2 cellular contexts compared by ENCODE assay signal in the genomic region with DNA sequence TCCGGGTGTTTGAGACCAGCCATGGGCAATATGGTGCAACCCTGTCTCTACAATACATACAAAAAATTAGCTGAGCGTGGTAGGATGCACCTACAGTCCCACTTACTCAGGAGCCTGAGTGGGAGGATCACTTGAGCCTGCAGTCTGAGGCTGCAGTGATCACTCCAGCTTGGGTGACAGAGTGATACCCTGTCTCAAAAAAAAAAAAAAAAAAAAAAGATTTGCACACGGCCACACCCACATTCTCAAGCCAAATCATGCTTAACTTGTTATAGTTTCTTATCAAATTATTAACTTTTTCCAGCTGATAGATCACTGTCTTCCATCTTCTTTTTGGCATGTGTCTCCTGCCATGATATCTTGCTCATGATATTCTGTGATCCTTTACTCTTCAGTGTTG.
TF ChIP-seq lines count a peak whose summit lies in the region.

No MANE protein-coding gene starts in this region.

TF ChIP-seq in HEK293, 187 proteins besides CTCF, POLR2A, EP300 and RAD21:
- TF ChIP-seq ZNF214 (tag by site-specific recombination; IDR thresholded peaks at IDR 0.05; ENCODE audit: borderline replicate concordance) (no peak), ZNF169 (tag by site-specific recombination; IDR thresholded peaks at IDR 0.05) (no peak), ZXDB (tag by site-specific recombination; IDR thresholded peaks at IDR 0.05) (no peak), ZNF223 (tag by site-specific recombination; IDR thresholded peaks at IDR 0.05) (no peak), KLF9 (tag by site-specific recombination; IDR thresholded peaks at IDR 0.05; ENCODE audit: low read depth) (0 out of 2 replicates have a peak, but pooled peaks have one; percentile 18)
- TF ChIP-seq, protein P1, sequence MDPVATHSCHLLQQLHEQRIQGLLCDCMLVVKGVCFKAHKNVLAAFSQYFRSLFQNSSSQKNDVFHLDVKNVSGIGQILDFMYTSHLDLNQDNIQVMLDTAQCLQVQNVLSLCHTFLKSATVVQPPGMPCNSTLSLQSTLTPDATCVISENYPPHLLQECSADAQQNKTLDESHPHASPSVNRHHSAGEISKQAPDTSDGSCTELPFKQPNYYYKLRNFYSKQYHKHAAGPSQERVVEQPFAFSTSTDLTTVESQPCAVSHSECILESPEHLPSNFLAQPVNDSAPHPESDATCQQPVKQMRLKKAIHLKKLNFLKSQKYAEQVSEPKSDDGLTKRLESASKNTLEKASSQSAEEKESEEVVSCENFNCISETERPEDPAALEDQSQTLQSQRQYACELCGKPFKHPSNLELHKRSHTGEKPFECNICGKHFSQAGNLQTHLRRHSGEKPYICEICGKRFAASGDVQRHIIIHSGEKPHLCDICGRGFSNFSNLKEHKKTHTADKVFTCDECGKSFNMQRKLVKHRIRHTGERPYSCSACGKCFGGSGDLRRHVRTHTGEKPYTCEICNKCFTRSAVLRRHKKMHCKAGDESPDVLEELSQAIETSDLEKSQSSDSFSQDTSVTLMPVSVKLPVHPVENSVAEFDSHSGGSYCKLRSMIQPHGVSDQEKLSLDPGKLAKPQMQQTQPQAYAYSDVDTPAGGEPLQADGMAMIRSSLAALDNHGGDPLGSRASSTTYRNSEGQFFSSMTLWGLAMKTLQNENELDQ (tag by site-specific recombination; IDR thresholded peaks at IDR 0.05; ENCODE audit: low read depth), result no peak
- TF ChIP-seq, protein P2, sequence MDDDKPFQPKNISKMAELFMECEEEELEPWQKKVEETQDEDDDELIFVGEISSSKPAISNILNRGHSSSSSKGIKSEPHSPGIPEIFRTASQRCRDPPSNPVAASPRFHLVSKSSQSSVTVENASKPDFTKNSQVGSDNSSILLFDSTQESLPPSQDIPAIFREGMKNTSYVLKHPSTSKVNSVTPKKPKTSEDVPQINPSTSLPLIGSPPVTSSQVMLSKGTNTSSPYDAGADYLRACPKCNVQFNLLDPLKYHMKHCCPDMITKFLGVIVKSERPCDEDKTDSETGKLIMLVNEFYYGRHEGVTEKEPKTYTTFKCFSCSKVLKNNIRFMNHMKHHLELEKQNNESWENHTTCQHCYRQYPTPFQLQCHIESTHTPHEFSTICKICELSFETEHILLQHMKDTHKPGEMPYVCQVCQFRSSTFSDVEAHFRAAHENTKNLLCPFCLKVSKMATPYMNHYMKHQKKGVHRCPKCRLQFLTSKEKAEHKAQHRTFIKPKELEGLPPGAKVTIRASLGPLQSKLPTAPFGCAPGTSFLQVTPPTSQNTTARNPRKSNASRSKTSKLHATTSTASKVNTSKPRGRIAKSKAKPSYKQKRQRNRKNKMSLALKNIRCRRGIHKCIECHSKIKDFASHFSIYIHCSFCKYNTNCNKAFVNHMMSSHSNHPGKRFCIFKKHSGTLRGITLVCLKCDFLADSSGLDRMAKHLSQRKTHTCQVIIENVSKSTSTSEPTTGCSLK (tag by site-specific recombination; IDR thresholded peaks at IDR 0.05), result no peak
- TF ChIP-seq, protein P3, sequence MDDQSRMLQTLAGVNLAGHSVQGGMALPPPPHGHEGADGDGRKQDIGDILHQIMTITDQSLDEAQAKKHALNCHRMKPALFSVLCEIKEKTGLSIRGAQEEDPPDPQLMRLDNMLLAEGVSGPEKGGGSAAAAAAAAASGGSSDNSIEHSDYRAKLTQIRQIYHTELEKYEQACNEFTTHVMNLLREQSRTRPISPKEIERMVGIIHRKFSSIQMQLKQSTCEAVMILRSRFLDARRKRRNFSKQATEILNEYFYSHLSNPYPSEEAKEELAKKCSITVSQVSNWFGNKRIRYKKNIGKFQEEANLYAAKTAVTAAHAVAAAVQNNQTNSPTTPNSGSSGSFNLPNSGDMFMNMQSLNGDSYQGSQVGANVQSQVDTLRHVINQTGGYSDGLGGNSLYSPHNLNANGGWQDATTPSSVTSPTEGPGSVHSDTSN (CRISPR knock-in tag; IDR thresholded peaks at IDR 0.05), result no peak

TF ChIP-seq in K562, 482 proteins besides CTCF, POLR2A, EP300 and RAD21:
- TF ChIP-seq HDAC8 (tag; IDR thresholded peaks at IDR 0.05), result no peak
- TF ChIP-seq ZNF384 (IDR thresholded peaks at IDR 0.05; ENCODE audit: low read depth, low read length), result peak; percentile 42
- TF ChIP-seq DNMT1 (IDR thresholded peaks at IDR 0.05), result no peak
- no peak for TF ChIP-seq ZNF79 (CRISPR knock-in tag; IDR thresholded peaks at IDR 0.05; ENCODE audit: low read depth)
- TF ChIP-seq, protein P4, sequence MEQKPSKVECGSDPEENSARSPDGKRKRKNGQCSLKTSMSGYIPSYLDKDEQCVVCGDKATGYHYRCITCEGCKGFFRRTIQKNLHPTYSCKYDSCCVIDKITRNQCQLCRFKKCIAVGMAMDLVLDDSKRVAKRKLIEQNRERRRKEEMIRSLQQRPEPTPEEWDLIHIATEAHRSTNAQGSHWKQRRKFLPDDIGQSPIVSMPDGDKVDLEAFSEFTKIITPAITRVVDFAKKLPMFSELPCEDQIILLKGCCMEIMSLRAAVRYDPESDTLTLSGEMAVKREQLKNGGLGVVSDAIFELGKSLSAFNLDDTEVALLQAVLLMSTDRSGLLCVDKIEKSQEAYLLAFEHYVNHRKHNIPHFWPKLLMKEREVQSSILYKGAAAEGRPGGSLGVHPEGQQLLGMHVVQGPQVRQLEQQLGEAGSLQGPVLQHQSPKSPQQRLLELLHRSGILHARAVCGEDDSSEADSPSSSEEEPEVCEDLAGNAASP (IDR thresholded peaks at IDR 0.05), result no peak
- no peak for TF ChIP-seq L3MBTL2 (IDR thresholded peaks at IDR 0.05)
